ENCODE assay signal across 2 cellular contexts in genomic region chr22:37120569-37121340, GRCh38.
TF ChIP-seq lines count a peak whose summit lies in the region.

No MANE protein-coding gene starts in this region.

TF ChIP-seq in IMR-90, 13 proteins besides CTCF, POLR2A, EP300 and RAD21:
- TF ChIP-seq CHD1 (IDR thresholded peaks at IDR 0.05; ENCODE audit: low read depth, low read length) (no peak), RCOR1 (IDR thresholded peaks at IDR 0.05; ENCODE audit: insufficient replicate concordance, low read length) (no peak), MXI1 (IDR thresholded peaks at IDR 0.05; ENCODE audit: borderline replicate concordance, low read depth, low read length) (no peak), ELK1 (IDR thresholded peaks at IDR 0.05; ENCODE audit: borderline replicate concordance, low read depth, low read length) (no peak), SMC3 (IDR thresholded peaks at IDR 0.05; ENCODE audit: low read depth, low read length) (no peak), FOS (IDR thresholded peaks at IDR 0.05; ENCODE audit: low read depth, low read length) (no peak), CEBPB (IDR thresholded peaks at IDR 0.05; ENCODE audit: low read depth, low read length) (no peak), MAFK (IDR thresholded peaks at IDR 0.05; ENCODE audit: low read depth, low read length) (no peak), MAZ (IDR thresholded peaks at IDR 0.05; ENCODE audit: borderline replicate concordance, low read depth, low read length) (no peak), NFE2L2 (IDR thresholded peaks at IDR 0.05; ENCODE audit: low read depth, low read length) (no peak), RFX5 (IDR thresholded peaks at IDR 0.05; ENCODE audit: low read depth, low read length) (no peak), BHLHE40 (IDR thresholded peaks at IDR 0.05; ENCODE audit: low read depth, low read length) (no peak), USF2 (IDR thresholded peaks at IDR 0.05; ENCODE audit: low read depth, low read length) (no peak)
TF ChIP-seq in IMR-90: peak in this region for 0.

TF ChIP-seq in HepG2, 621 proteins besides CTCF, POLR2A, EP300 and RAD21:
- TF ChIP-seq BCL3 (CRISPR knock-in tag; IDR thresholded peaks at IDR 0.05) (no peak), ZNF639 (CRISPR knock-in tag; conservative IDR thresholded peaks at IDR 0.05) (no peak), DNMT1 (CRISPR knock-in tag; IDR thresholded peaks at IDR 0.05) (no peak), AGO1 (IDR thresholded peaks at IDR 0.05; ENCODE audit: low read depth, low read length, poor library complexity, severe bottlenecking) (no peak), ZNF660 (CRISPR knock-in tag; IDR thresholded peaks at IDR 0.05; ENCODE audit: borderline replicate concordance, low read depth) (no peak), ZNF18 (CRISPR knock-in tag; IDR thresholded peaks at IDR 0.05; ENCODE audit: insufficient replicate concordance) (no peak), ZNF761 (CRISPR knock-in tag; conservative IDR thresholded peaks at IDR 0.05) (no peak), SNAPC2 (CRISPR knock-in tag; IDR thresholded peaks at IDR 0.05) (no peak), ZNF788 (CRISPR knock-in tag; IDR thresholded peaks at IDR 0.05; ENCODE audit: borderline replicate concordance) (no peak)
TF ChIP-seq in HepG2: peak in this region for 0.
